Comparison of ENCODE assay signal across 1 cellular context in the genomic region with DNA sequence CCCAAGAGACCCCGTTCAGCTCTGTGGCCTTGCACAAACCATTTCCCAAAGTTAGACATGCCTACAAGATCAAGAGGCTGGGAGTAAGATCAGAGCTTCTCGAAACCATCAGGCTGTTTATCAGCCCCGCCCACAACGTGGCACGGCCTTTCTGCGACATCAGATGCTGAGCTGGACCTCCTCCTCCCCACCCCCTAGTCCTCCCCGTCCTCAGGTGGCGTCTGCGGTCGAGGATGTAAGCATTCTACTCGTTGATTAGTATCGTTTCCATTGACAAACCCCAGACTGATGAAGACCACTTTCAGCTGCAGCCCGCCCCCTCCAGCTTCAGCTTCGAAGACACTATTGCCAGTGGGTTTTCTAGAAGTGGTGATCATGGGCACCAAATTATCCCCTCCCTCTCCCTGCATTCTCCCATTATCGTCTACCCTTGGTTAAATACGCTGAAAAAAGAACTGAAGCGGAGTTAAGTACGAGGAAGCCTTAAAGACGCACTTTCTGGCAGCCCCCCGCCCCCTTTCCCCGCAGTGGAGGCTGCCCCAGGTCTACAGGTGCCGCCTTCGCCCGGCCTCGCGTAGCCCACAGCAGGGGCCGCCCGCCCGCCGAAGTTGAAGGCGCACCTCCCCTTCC.
TF ChIP-seq lines count a peak whose summit lies in the region.

No MANE protein-coding gene starts in this region.

TF ChIP-seq in HEK293, 187 proteins besides CTCF, POLR2A, EP300 and RAD21 (continued from another document and continues in another):
- TF ChIP-seq ZNF843 (tag by site-specific recombination; IDR thresholded peaks at IDR 0.05): no peak
- TF ChIP-seq ZNF530 (tag by site-specific recombination; IDR thresholded peaks at IDR 0.05; ENCODE audit: low read depth): no peak
- no peak for TF ChIP-seq ZNF132 (tag by site-specific recombination; IDR thresholded peaks at IDR 0.05; ENCODE audit: borderline replicate concordance)
- TF ChIP-seq, protein P1, sequence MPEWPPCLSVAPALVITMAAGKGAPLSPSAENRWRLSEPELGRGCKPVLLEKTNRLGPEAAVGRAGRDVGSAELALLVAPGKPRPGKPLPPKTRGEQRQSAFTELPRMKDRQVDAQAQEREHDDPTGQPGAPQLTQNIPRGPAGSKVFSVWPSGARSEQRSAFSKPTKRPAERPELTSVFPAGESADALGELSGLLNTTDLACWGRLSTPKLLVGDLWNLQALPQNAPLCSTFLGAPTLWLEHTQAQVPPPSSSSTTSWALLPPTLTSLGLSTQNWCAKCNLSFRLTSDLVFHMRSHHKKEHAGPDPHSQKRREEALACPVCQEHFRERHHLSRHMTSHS (tag by site-specific recombination; IDR thresholded peaks at IDR 0.05): no peak
- TF ChIP-seq ZNF561 (tag by site-specific recombination; IDR thresholded peaks at IDR 0.05; ENCODE audit: borderline replicate concordance): 0 out of 2 replicates have a peak, but pooled peaks have one; percentile 8
- no peak for TF ChIP-seq ZNF555 (tag by site-specific recombination; conservative IDR thresholded peaks at IDR 0.05)
- peak; percentile 71 for TF ChIP-seq PRDM10 (tag by site-specific recombination; IDR thresholded peaks at IDR 0.05)
- no peak for TF ChIP-seq ZNF658 (tag by site-specific recombination; IDR thresholded peaks at IDR 0.05)
- TF ChIP-seq, protein P2, sequence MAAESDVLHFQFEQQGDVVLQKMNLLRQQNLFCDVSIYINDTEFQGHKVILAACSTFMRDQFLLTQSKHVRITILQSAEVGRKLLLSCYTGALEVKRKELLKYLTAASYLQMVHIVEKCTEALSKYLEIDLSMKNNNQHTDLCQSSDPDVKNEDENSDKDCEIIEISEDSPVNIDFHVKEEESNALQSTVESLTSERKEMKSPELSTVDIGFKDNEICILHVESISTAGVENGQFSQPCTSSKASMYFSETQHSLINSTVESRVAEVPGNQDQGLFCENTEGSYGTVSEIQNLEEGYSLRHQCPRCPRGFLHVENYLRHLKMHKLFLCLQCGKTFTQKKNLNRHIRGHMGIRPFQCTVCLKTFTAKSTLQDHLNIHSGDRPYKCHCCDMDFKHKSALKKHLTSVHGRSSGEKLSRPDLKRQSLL (tag by site-specific recombination; IDR thresholded peaks at IDR 0.05): no peak
- no peak for TF ChIP-seq ZNF174 (tag by site-specific recombination; IDR thresholded peaks at IDR 0.05)
- no peak for TF ChIP-seq HOXA7 (CRISPR knock-in tag; IDR thresholded peaks at IDR 0.05; ENCODE audit: borderline replicate concordance)
- peak; percentile 16; the same call in 1 of the 2 replicates for TF ChIP-seq ZNF629 (tag by site-specific recombination; IDR thresholded peaks at IDR 0.05)
- TF ChIP-seq ZNF433 (tag by site-specific recombination; IDR thresholded peaks at IDR 0.05; ENCODE audit: low read depth): no peak
- TF ChIP-seq, protein P3, sequence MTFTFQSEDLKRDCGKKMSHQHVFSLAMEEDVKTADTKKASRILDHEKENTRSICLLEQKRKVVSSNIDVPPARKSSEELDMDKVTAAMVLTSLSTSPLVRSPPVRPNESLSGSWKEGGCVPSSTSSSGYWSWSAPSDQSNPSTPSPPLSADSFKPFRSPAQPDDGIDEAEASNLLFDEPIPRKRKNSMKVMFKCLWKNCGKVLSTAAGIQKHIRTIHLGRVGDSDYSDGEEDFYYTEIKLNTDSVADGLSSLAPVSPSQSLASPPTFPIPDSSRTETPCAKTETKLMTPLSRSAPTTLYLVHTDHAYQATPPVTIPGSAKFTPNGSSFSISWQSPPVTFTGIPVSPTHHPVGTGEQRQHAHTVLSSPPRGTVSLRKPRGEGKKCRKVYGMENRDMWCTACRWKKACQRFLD (tag by site-specific recombination; IDR thresholded peaks at IDR 0.05): no peak
- no peak for TF ChIP-seq HOXC10 (CRISPR knock-in tag; IDR thresholded peaks at IDR 0.05)
- peak; percentile 74 for TF ChIP-seq KLF9 (tag by site-specific recombination; IDR thresholded peaks at IDR 0.05; ENCODE audit: low read depth)
- TF ChIP-seq ZEB2 (tag by site-specific recombination; IDR thresholded peaks at IDR 0.05): peak; percentile 56
- peak; percentile 41 for TF ChIP-seq ZNF335 (tag by site-specific recombination; conservative IDR thresholded peaks at IDR 0.05)
- no peak for TF ChIP-seq IKZF3 (tag by site-specific recombination; IDR thresholded peaks at IDR 0.05)
- TF ChIP-seq MZF1 (tag by site-specific recombination; IDR thresholded peaks at IDR 0.05; ENCODE audit: borderline replicate concordance): no peak
- no peak for TF ChIP-seq ZNF324 (tag by site-specific recombination; IDR thresholded peaks at IDR 0.05)
- TF ChIP-seq ZNF747 (tag by site-specific recombination; IDR thresholded peaks at IDR 0.05): no peak
- TF ChIP-seq, protein P4, sequence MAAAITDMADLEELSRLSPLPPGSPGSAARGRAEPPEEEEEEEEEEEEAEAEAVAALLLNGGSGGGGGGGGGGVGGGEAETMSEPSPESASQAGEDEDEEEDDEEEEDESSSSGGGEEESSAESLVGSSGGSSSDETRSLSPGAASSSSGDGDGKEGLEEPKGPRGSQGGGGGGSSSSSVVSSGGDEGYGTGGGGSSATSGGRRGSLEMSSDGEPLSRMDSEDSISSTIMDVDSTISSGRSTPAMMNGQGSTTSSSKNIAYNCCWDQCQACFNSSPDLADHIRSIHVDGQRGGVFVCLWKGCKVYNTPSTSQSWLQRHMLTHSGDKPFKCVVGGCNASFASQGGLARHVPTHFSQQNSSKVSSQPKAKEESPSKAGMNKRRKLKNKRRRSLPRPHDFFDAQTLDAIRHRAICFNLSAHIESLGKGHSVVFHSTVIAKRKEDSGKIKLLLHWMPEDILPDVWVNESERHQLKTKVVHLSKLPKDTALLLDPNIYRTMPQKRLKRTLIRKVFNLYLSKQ (tag by site-specific recombination; IDR thresholded peaks at IDR 0.05; ENCODE audit: borderline replicate concordance): no peak
- TF ChIP-seq SCRT2 (tag by site-specific recombination; IDR thresholded peaks at IDR 0.05): peak; percentile 94
- peak; percentile 87; the same call in 1 of the 2 replicates for TF ChIP-seq SCRT1 (tag by site-specific recombination; IDR thresholded peaks at IDR 0.05; ENCODE audit: borderline replicate concordance)
- no peak for TF ChIP-seq ZBTB1 (tag by site-specific recombination; IDR thresholded peaks at IDR 0.05)
- TF ChIP-seq ZFHX2 (tag by site-specific recombination; conservative IDR thresholded peaks at IDR 0.05): peak; percentile 27
- no peak for TF ChIP-seq ZNF544 (tag by site-specific recombination; IDR thresholded peaks at IDR 0.05)
- peak; percentile 27; the same call in 1 of the 2 replicates for TF ChIP-seq ZNF341 (tag by site-specific recombination; IDR thresholded peaks at IDR 0.05; ENCODE audit: low read depth)
- no peak for TF ChIP-seq ZNF670 (tag by site-specific recombination; IDR thresholded peaks at IDR 0.05; ENCODE audit: low read depth)
- TF ChIP-seq, protein P5, sequence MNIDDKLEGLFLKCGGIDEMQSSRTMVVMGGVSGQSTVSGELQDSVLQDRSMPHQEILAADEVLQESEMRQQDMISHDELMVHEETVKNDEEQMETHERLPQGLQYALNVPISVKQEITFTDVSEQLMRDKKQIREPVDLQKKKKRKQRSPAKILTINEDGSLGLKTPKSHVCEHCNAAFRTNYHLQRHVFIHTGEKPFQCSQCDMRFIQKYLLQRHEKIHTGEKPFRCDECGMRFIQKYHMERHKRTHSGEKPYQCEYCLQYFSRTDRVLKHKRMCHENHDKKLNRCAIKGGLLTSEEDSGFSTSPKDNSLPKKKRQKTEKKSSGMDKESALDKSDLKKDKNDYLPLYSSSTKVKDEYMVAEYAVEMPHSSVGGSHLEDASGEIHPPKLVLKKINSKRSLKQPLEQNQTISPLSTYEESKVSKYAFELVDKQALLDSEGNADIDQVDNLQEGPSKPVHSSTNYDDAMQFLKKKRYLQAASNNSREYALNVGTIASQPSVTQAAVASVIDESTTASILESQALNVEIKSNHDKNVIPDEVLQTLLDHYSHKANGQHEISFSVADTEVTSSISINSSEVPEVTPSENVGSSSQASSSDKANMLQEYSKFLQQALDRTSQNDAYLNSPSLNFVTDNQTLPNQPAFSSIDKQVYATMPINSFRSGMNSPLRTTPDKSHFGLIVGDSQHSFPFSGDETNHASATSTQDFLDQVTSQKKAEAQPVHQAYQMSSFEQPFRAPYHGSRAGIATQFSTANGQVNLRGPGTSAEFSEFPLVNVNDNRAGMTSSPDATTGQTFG (tag by site-specific recombination; IDR thresholded peaks at IDR 0.05; ENCODE audit: borderline replicate concordance): no peak
- no peak for TF ChIP-seq ZNF768 (tag by site-specific recombination; IDR thresholded peaks at IDR 0.05)
- TF ChIP-seq GLIS2 (tag by site-specific recombination; IDR thresholded peaks at IDR 0.05): no peak
- 0 out of 2 replicates have a peak, but pooled peaks have one; percentile 31 for TF ChIP-seq ZNF10 (tag by site-specific recombination; IDR thresholded peaks at IDR 0.05)
- TF ChIP-seq, protein P6, sequence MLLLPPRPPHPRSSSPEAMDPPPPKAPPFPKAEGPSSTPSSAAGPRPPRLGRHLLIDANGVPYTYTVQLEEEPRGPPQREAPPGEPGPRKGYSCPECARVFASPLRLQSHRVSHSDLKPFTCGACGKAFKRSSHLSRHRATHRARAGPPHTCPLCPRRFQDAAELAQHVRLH (tag by site-specific recombination; IDR thresholded peaks at IDR 0.05): no peak
- no peak for TF ChIP-seq YY1 (tag by site-specific recombination; IDR thresholded peaks at IDR 0.05)
- TF ChIP-seq PBX3 (CRISPR knock-in tag; IDR thresholded peaks at IDR 0.05): no peak
- TF ChIP-seq ZNF398 (tag by site-specific recombination; IDR thresholded peaks at IDR 0.05): no peak
- TF ChIP-seq ZNF548 (tag by site-specific recombination; IDR thresholded peaks at IDR 0.05): no peak
- TF ChIP-seq, protein P7, sequence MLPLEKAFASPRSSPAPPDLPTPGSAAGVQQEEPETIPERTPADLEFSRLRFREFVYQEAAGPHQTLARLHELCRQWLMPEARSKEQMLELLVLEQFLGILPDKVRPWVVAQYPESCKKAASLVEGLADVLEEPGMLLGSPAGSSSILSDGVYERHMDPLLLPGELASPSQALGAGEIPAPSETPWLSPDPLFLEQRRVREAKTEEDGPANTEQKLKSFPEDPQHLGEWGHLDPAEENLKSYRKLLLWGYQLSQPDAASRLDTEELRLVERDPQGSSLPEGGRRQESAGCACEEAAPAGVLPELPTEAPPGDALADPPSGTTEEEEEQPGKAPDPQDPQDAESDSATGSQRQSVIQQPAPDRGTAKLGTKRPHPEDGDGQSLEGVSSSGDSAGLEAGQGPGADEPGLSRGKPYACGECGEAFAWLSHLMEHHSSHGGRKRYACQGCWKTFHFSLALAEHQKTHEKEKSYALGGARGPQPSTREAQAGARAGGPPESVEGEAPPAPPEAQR (tag by site-specific recombination; IDR thresholded peaks at IDR 0.05): no peak
- TF ChIP-seq ZNF239 (tag by site-specific recombination; IDR thresholded peaks at IDR 0.05): no peak
- no peak for TF ChIP-seq ZNF404 (tag by site-specific recombination; IDR thresholded peaks at IDR 0.05)
- TF ChIP-seq ZFP69B (tag by site-specific recombination; IDR thresholded peaks at IDR 0.05): no peak
- no peak for TF ChIP-seq ZNF416 (tag by site-specific recombination; IDR thresholded peaks at IDR 0.05)
- TF ChIP-seq WT1 (tag by site-specific recombination; IDR thresholded peaks at IDR 0.05): 0 out of 2 replicates have a peak, but pooled peaks have one; percentile 11
- no peak for TF ChIP-seq ZNF558 (tag by site-specific recombination; IDR thresholded peaks at IDR 0.05)
- no peak for TF ChIP-seq ZNF624 (tag by site-specific recombination; IDR thresholded peaks at IDR 0.05)
- peak; percentile 31; the same call in 1 of the 2 replicates for TF ChIP-seq ZNF366 (tag by site-specific recombination; conservative IDR thresholded peaks at IDR 0.05)
- TF ChIP-seq ZBTB17 (tag by site-specific recombination; IDR thresholded peaks at IDR 0.05): peak; percentile 58; the same call in 1 of the 2 replicates
- TF ChIP-seq PRDM1 (tag by site-specific recombination; IDR thresholded peaks at IDR 0.05): no peak
